Comparison of ENCODE assay signal across 8 cellular contexts in genomic region chr5:69189162-69190086, GRCh38. TPM values are rescaled to one million over a fixed set of nuclear protein-coding genes. Genes with fewer than 3 reads are reported as not detected.
A peak's percentile ranks its signal among the peaks of the same experiment; 100 is the strongest.
DNase-seq lines count a peak whose midpoint lies in the region; ATAC-seq, FAIRE-seq and TF ChIP-seq lines count a peak whose summit lies in the region.

TSS of gene CENPH (plus strand) at chr5:69189583. CDS start at chr5:69189635, 52 bp downstream.

- H3K4me3 ChIP-seq in right atrium auricular region = peak within 1 kb of the TSS; percentile 62 to 75
- H3K4me3 ChIP-seq in uterus = peak within 1 kb of the TSS; percentile 56 to 64

- TF ChIP-seq CTCF in right atrium auricular region (IDR thresholded peaks at IDR 0.05) (no peak), uterus (IDR thresholded peaks at IDR 0.05) (no peak)

- peak; percentile 86 for FAIRE-seq in GM18507 (lab: Jason Lieb, UNC)

- H3K27me3 ChIP-seq in right atrium auricular region = no peaks in the 10 kb centered on the region
- no peaks in the 10 kb centered on the region for H3K27me3 ChIP-seq in uterus

- peak within 1 kb of the TSS; percentile 77 for H3K27ac ChIP-seq in angular gyrus (ENCODE audit: low read depth, low read length)
- H3K27ac ChIP-seq in right atrium auricular region = peak within 1 kb of the TSS; percentile 64 to 76
- peak within 1 kb of the TSS; percentile 42 to 64 for H3K27ac ChIP-seq in uterus

- TF ChIP-seq POLR2A in uterus (IDR thresholded peaks at IDR 0.05) = no peak

- ATAC-seq in HG02973 (IDR thresholded peaks at IDR 0.05; ENCODE audit: unreplicated experiment) = peak; percentile 87

- peak; percentile 78 for DNase-seq in GM18507 (ENCODE audit: extremely low spot score, insufficient read length, low read depth)
- DNase-seq in NCI-H1930 (lab: John Stamatoyannopoulos, UW) = peak; percentile 57 to 66
- peak; percentile 91 for DNase-seq in right atrium auricular region (ENCODE audit: low spot score)
- peak; percentile 53 for DNase-seq in pulmonary artery endothelial cell (ENCODE audit: low read depth, low spot score)
- DNase-seq in uterus = peak; percentile 86 to 90

- H3K9me3 ChIP-seq in right atrium auricular region (no peaks in the 10 kb centered on the region), uterus (no peaks in the 10 kb centered on the region)

- intact Hi-C loops in T-helper 2 cell treated with Interferon-gamma antibody and Interleukin-4, amounts not matched to agents 100 ng/mL and 5 ng/mL, for 36 hours (cut with micrococcal nuclease) = loop anchor here (1.0 to 10.0 kb wide), 7 partner anchors 22 to 975 kb away; partner anchors contain the start of genes AK6, CCDC125, CCNB1 and CDK7
- intact Hi-C loops in uterus (cut with DNase I; ENCODE audit: low total_unique reads) = no loop called here

- H3K4me1 ChIP-seq in right atrium auricular region (peaks cover 0 to 13% of the 10 kb centered on the region in 2 donors), uterus (peaks cover 3 to 11% of the 10 kb centered on the region in 2 donors)

- H3K36me3 ChIP-seq in right atrium auricular region (no peaks in the 10 kb centered on the region), uterus (no peaks in the 10 kb centered on the region)

RNA-seq across cellular contexts. Expression of gene CENPH, which starts in this region (rescaled TPM):
- 30.6 and 34.4 TPM in 2 replicates for total RNA-seq in T-helper 2 cell treated with Interferon-gamma antibody and Interleukin-4, amounts not matched to agents 100 ng/mL and 5 ng/mL, for 36 hours
- total RNA-seq in right atrium auricular region (1 to 10 TPM; 1.3 to 2.0 TPM), pulmonary artery endothelial cell (9.6 and 16.9 TPM in 2 replicates), uterus (10 to 100 TPM in 1 of 4 donors, 1 to 10 TPM in 2, not detected in 1; 1.3 to 12.4 (median 5.3) TPM)

Comparison
In these comparisons a context has a peak if more than half of its experiments do, and no peak if none do; other contexts are left out.
1. Peak in every context shown above with its lines: DNase-seq, ATAC-seq, H3K4me3 ChIP-seq and H3K27ac ChIP-seq.